In genomic region chr17:67679721-67680120, GRCh38 we compare ENCODE assay signal across 19 cellular contexts. TPM values are rescaled to one million over a fixed set of nuclear protein-coding genes. Genes with fewer than 3 reads are reported as not detected.
DNase-seq lines count a peak whose midpoint lies in the region; ATAC-seq, FAIRE-seq and TF ChIP-seq lines count a peak whose summit lies in the region.
"Had no signal": no experiment of that assay in that cellular context is flagged by ENCODE, and none has a peak within 500 bp of the region (broad histone marks: within the 10 kb centered on the region; RNA-seq: fewer than 3 reads in every experiment).

No MANE protein-coding gene starts in this region.

- H3K27me3 Mint-ChIP-seq in activated T-cell treated with anti-CD3 and anti-CD28 coated beads, Interleukin-2, amount 50 U/mL, for 72 hours (ENCODE audit: low read depth), result no peaks in the 10 kb centered on the region
- no peaks in the 10 kb centered on the region for H3K27me3 Mint-ChIP-seq in WTC11 (ENCODE audit: low read depth)
- no peaks in the 10 kb centered on the region for H3K27me3 Mint-ChIP-seq in stimulated activated naive B cell treated with anti-CD40 and anti-IgM and Interleukin-4, amounts not matched to agents 10 μg/mL and 1 μg/mL and 100 μg/mL, for 72 hours
- H3K27me3 Mint-ChIP-seq: activated CD4-positive, alpha-beta T cell treated with anti-CD3 and anti-CD28 coated beads, Interleukin-2, amount 10 ng/mL, durations not matched to agents 24 days and 14 days had no signal

- peaks cover 17% of the 10 kb centered on the region for H3K4me1 Mint-ChIP-seq in activated T-cell treated with anti-CD3 and anti-CD28 coated beads, Interleukin-2, amount 50 U/mL, for 72 hours (ENCODE audit: low read depth)
- H3K4me1 Mint-ChIP-seq in WTC11, result peaks cover 2% of the 10 kb centered on the region; the same call in 1 of the 2 replicates
- H3K4me1 Mint-ChIP-seq in stimulated activated naive B cell treated with anti-CD40 and anti-IgM and Interleukin-4, amounts not matched to agents 10 μg/mL and 1 μg/mL and 100 μg/mL, for 72 hours, result peaks cover 18 to 47% of the 10 kb centered on the region in 2 donors
- H3K4me1 Mint-ChIP-seq: activated CD4-positive, alpha-beta T cell treated with anti-CD3 and anti-CD28 coated beads, Interleukin-2, amount 10 ng/mL, durations not matched to agents 24 days and 14 days had no signal

- no peak overlapping the region for H3K4me3 Mint-ChIP-seq in activated T-cell treated with anti-CD3 and anti-CD28 coated beads, Interleukin-2, amount 50 U/mL, for 72 hours
- no peak overlapping the region for H3K4me3 Mint-ChIP-seq in WTC11
- H3K4me3 Mint-ChIP-seq in stimulated activated naive B cell treated with anti-CD40 and anti-IgM and Interleukin-4, amounts not matched to agents 10 μg/mL and 1 μg/mL and 100 μg/mL, for 72 hours, result peak overlapping the region; percentile 53 to 63
- H3K4me3 Mint-ChIP-seq: activated CD4-positive, alpha-beta T cell treated with anti-CD3 and anti-CD28 coated beads, Interleukin-2, amount 10 ng/mL, durations not matched to agents 24 days and 14 days had no signal

- peaks cover 0 to 1% of the 10 kb centered on the region in 2 donors for H3K9me3 Mint-ChIP-seq in activated T-cell treated with anti-CD3 and anti-CD28 coated beads, Interleukin-2, amount 50 U/mL, for 72 hours
- H3K9me3 Mint-ChIP-seq in WTC11, result no peaks in the 10 kb centered on the region
- H3K9me3 Mint-ChIP-seq in stimulated activated naive B cell treated with anti-CD40 and anti-IgM and Interleukin-4, amounts not matched to agents 10 μg/mL and 1 μg/mL and 100 μg/mL, for 72 hours, result no peaks in the 10 kb centered on the region
- H3K9me3 Mint-ChIP-seq: activated CD4-positive, alpha-beta T cell treated with anti-CD3 and anti-CD28 coated beads, Interleukin-2, amount 10 ng/mL, durations not matched to agents 24 days and 14 days had no signal

- CTCF ChIA-PET in WTC11 (lab: Charles Lee), result interaction anchor here (0.7 to 1.0 kb wide), 2 partner anchors 10 to 305 kb away, joined by 4 read pairs; no protein-coding TSS in a partner anchor

- no peak for TF ChIP-seq CTCF in WTC11 (IDR thresholded peaks at IDR 0.05)

- ATAC-seq in activated T-cell treated with anti-CD3 and anti-CD28 coated beads, Interleukin-2, amount 50 U/mL, for 72 hours (replicated peaks in 1 of 2), result no peak
- ATAC-seq in WTC11, result no peak
- peak; percentile 28 to 31 for ATAC-seq in stimulated activated naive B cell treated with anti-CD40 and anti-IgM and Interleukin-4, amounts not matched to agents 10 μg/mL and 1 μg/mL and 100 μg/mL, for 72 hours (replicated peaks)
- ATAC-seq: psoas muscle had no signal

- POLR2A ChIA-PET in WTC11 (lab: Charles Lee), result no interaction called here

- FAIRE-seq in GM19239 (lab: Jason Lieb, UNC), result peak; percentile 87
- FAIRE-seq: A549, TTC549 had no signal

- peak overlapping the region; percentile 10 for H3K27ac Mint-ChIP-seq in activated T-cell treated with anti-CD3 and anti-CD28 coated beads, Interleukin-2, amount 50 U/mL, for 72 hours
- peak overlapping the region; percentile 70 for H3K27ac Mint-ChIP-seq in WTC11
- H3K27ac Mint-ChIP-seq in stimulated activated naive B cell treated with anti-CD40 and anti-IgM and Interleukin-4, amounts not matched to agents 10 μg/mL and 1 μg/mL and 100 μg/mL, for 72 hours, result peak overlapping the region; percentile 94
- H3K27ac Mint-ChIP-seq: activated CD4-positive, alpha-beta T cell treated with anti-CD3 and anti-CD28 coated beads, Interleukin-2, amount 10 ng/mL, durations not matched to agents 24 days and 14 days had no signal

- H3K36me3 Mint-ChIP-seq in activated T-cell treated with anti-CD3 and anti-CD28 coated beads, Interleukin-2, amount 50 U/mL, for 72 hours (ENCODE audit: insufficient read depth in 2 of 2), result peaks cover 1 to 4% of the 10 kb centered on the region in 2 donors
- peaks cover 7% of the 10 kb centered on the region; the same call in 1 of the 2 replicates for H3K36me3 Mint-ChIP-seq in WTC11
- H3K36me3 Mint-ChIP-seq in stimulated activated naive B cell treated with anti-CD40 and anti-IgM and Interleukin-4, amounts not matched to agents 10 μg/mL and 1 μg/mL and 100 μg/mL, for 72 hours, result peaks cover 3% of the 10 kb centered on the region in 2 donors

- DNase-seq in activated T-cell treated with anti-CD3 and anti-CD28 coated beads, Interleukin-2, amount 50 U/mL, for 72 hours, result no peak
- DNase-seq in activated T-cell treated with anti-CD3 and anti-CD28 coated beads, Interleukin-2, amount 50 U/mL, for 48 hours, result no peak
- DNase-seq in GM19239 (ENCODE audit: insufficient read length, low spot score) (no peak), WTC11 (ENCODE audit: low spot score) (no peak), HCEC 1CT (no peak), NCI-H510A (lab: John Stamatoyannopoulos, UW) (no peak)
- DNase-seq in stimulated activated naive B cell treated with anti-CD40 and anti-IgM and Interleukin-4, amounts not matched to agents 10 μg/mL and 1 μg/mL and 100 μg/mL, for 72 hours, result no peak
- DNase-seq in stimulated activated CD4-positive, alpha-beta T cell treated with anti-CD3 and anti-CD28 coated beads, Interleukin-1b, Interleukin-23, amount 100 ng/mL, for 48 hours, result no peak
- DNase-seq: activated CD4-positive, alpha-beta T cell treated with anti-CD3 and anti-CD28 coated beads, Interleukin-2, amount 10 ng/mL, durations not matched to agents 24 days and 14 days; central memory CD4-positive, alpha-beta T cell; foreskin fibroblast; GDM1; NCI-H1694; psoas muscle; Right ventricle myocardium superior; stomach; upper lobe of left lung had no signal

TF ChIP-seq in WTC11, 78 proteins besides CTCF, POLR2A, EP300 and RAD21:
- no peak for TF ChIP-seq ZNF281 (CRISPR knock-in tag; IDR thresholded peaks at IDR 0.05)
- no peak for TF ChIP-seq ZNF423 (CRISPR knock-in tag; IDR thresholded peaks at IDR 0.05)
- no peak for TF ChIP-seq ATF1 (CRISPR knock-in tag; IDR thresholded peaks at IDR 0.05)
- no peak for TF ChIP-seq PREB (CRISPR knock-in tag; IDR thresholded peaks at IDR 0.05; ENCODE audit: borderline replicate concordance)

RNA-seq across cellular contexts. Expression of gene NOL11, which starts 38.0 kb away (rescaled TPM):
- total RNA-seq in activated T-cell treated with anti-CD3 and anti-CD28 coated beads, Interleukin-2, amount 50 U/mL, for 72 hours, result 10 to 100 TPM; 47.7 to 63.6 TPM
- 61.5 to 67.0 TPM (median 66.4 TPM) in 3 replicates for total RNA-seq in WTC11 (2021)

Comparison
In these comparisons a context has a peak if more than half of its experiments do, and no peak if none do; other contexts are left out.
1. ATAC-seq: peak in stimulated activated naive B cell treated with anti-CD40 and anti-IgM and Interleukin-4, amounts not matched to agents 10 μg/mL and 1 μg/mL and 100 μg/mL, for 72 hours (2 of 2); none in activated T-cell treated with anti-CD3 and anti-CD28 coated beads, Interleukin-2, amount 50 U/mL, for 72 hours (0 of 2) and WTC11 (single experiment).
2. H3K27ac Mint-ChIP-seq: peak in every context shown above with its lines; median percentile 94 in stimulated activated naive B cell treated with anti-CD40 and anti-IgM and Interleukin-4, amounts not matched to agents 10 μg/mL and 1 μg/mL and 100 μg/mL, for 72 hours; 70 in WTC11; 10 in activated T-cell treated with anti-CD3 and anti-CD28 coated beads, Interleukin-2, amount 50 U/mL, for 72 hours.
3. H3K4me3 Mint-ChIP-seq: peak in stimulated activated naive B cell treated with anti-CD40 and anti-IgM and Interleukin-4, amounts not matched to agents 10 μg/mL and 1 μg/mL and 100 μg/mL, for 72 hours (2 of 2); none in activated T-cell treated with anti-CD3 and anti-CD28 coated beads, Interleukin-2, amount 50 U/mL, for 72 hours (0 of 2) and WTC11 (single experiment).